ENCODE assay signal across 14 cellular contexts in the genomic region with DNA sequence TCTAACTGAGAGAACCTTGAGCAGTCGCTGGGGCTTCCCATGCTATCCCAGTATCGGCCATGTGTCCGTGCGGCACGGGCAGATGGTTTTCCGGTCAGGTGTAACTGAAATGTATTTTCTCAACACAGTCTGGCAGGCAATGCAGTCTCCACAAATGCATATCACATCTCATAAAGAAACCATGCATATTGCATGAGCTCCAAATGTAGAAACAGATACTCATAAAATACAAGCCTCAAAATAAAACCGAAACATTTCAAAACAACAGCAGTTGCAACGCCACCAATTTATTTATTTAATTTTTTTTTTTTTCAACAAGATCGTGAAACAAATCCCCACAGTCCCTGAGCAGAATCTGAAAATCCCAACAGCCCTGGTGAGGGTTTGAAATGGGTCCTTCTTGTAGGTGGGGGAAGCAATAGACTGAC.
DNase-seq lines count a peak whose midpoint lies in the region; ATAC-seq lines count a peak whose summit lies in the region.
"Had no signal": no experiment of that assay in that cellular context is flagged by ENCODE, and none has a peak within 500 bp of the region (broad histone marks: within the 10 kb centered on the region; RNA-seq: fewer than 3 reads in every experiment).

No MANE protein-coding gene starts in this region.

- DNase-seq in NCI-H2171 treated with DMSO at 0.1 percent for 48 hours (lab: John Stamatoyannopoulos, UW) (peak; percentile 68), left lobe of liver (ENCODE audit: low spot score) (no peak), nucleus accumbens (lab: John Stamatoyannopoulos, UW) (no peak), midbrain (lab: John Stamatoyannopoulos, UW) (no peak)
- no peak for DNase-seq in activated CD4-positive, alpha-beta memory T cell treated with anti-CD3 and anti-CD28 coated beads for 36 hours
- DNase-seq: activated naive CD4-positive, alpha-beta T cell treated with anti-CD3 and anti-CD28 coated beads for 36 hours; effector memory CD8-positive, alpha-beta T cell; kidney; NK-92 treated with Interleukin-12 subunit alpha and Interleukin-12 subunit beta, amount 100 ng/mL, for 24 hours; stimulated activated CD8-positive, alpha-beta memory T cell treated with anti-CD3 and anti-CD28 coated beads, Interleukin-4, amount 100 ng/mL, for 48 hours; WERI-Rb-1 had no signal

- CTCF ChIA-PET in activated CD4-positive, alpha-beta memory T cell treated with anti-CD3 and anti-CD28 coated beads for 36 hours (lab: Charles Lee), result no interaction called here

- H3K27me3 Mint-ChIP-seq in activated CD4-positive, alpha-beta memory T cell treated with anti-CD3 and anti-CD28 coated beads for 36 hours, result no peaks in the 10 kb centered on the region

- no peaks in the 10 kb centered on the region for H3K79me2 ChIP-seq in ACC112 (ENCODE audit: control insufficient read depth, insufficient read depth, low read length, unreplicated experiment)

- H3K36me3 Mint-ChIP-seq in activated CD4-positive, alpha-beta memory T cell treated with anti-CD3 and anti-CD28 coated beads for 36 hours, result no peaks in the 10 kb centered on the region

- POLR2A ChIA-PET in activated CD4-positive, alpha-beta memory T cell treated with anti-CD3 and anti-CD28 coated beads for 36 hours (lab: Charles Lee), result no interaction called here

- peaks cover 4% of the 10 kb centered on the region for H3K9me3 Mint-ChIP-seq in activated CD4-positive, alpha-beta memory T cell treated with anti-CD3 and anti-CD28 coated beads for 36 hours
- H3K9me3 Mint-ChIP-seq: effector memory CD8-positive, alpha-beta T cell had no signal

- H3K36me3 ChIP-seq in ACC112 (ENCODE audit: insufficient read depth, low read length), result no peaks in the 10 kb centered on the region
- H3K36me3 ChIP-seq: WERI-Rb-1 had no signal

- H3K27me3 ChIP-seq in ACC112 (ENCODE audit: insufficient read depth, low read length), result no peaks in the 10 kb centered on the region

- H3K27ac ChIP-seq in ACC112 (ENCODE audit: low read depth, low read length), result no peak overlapping the region
- H3K27ac ChIP-seq: WERI-Rb-1 had no signal

- no peak overlapping the region for H2AFZ ChIP-seq in ACC112 (ENCODE audit: low read length, unreplicated experiment)

- H3K4me3 ChIP-seq in ACC112 (ENCODE audit: low read depth, low read length), result peak overlapping the region; percentile 48; the same call in 1 of the 2 replicates

- peaks cover 41% of the 10 kb centered on the region for H3K4me1 Mint-ChIP-seq in activated CD4-positive, alpha-beta memory T cell treated with anti-CD3 and anti-CD28 coated beads for 36 hours (ENCODE audit: low read depth)

- H3K4me3 Mint-ChIP-seq in activated CD4-positive, alpha-beta memory T cell treated with anti-CD3 and anti-CD28 coated beads for 36 hours, result no peak overlapping the region
- H3K4me3 Mint-ChIP-seq: activated naive CD4-positive, alpha-beta T cell treated with anti-CD3 and anti-CD28 coated beads for 36 hours had no signal

- no peak overlapping the region for H3K27ac Mint-ChIP-seq in activated CD4-positive, alpha-beta memory T cell treated with anti-CD3 and anti-CD28 coated beads for 36 hours
- H3K27ac Mint-ChIP-seq: activated naive CD4-positive, alpha-beta T cell treated with anti-CD3 and anti-CD28 coated beads for 36 hours; effector memory CD8-positive, alpha-beta T cell had no signal

- intact Hi-C loops in activated CD4-positive, alpha-beta memory T cell treated with anti-CD3 and anti-CD28 coated beads for 36 hours (cut with micrococcal nuclease), result no loop called here

- peaks cover 24% of the 10 kb centered on the region for H3K4me1 ChIP-seq in ACC112 (ENCODE audit: control insufficient read depth, insufficient read depth, low read length, unreplicated experiment)

- ATAC-seq in GM19025 (IDR thresholded peaks at IDR 0.05; ENCODE audit: low read depth, unreplicated experiment) (peak; percentile 58), HG02870 (IDR thresholded peaks at IDR 0.05; ENCODE audit: unreplicated experiment) (peak; percentile 78), left lobe of liver (no peak)
- ATAC-seq: effector memory CD8-positive, alpha-beta T cell had no signal
